Comparison of ENCODE assay signal across 24 cellular contexts in the genomic region with DNA sequence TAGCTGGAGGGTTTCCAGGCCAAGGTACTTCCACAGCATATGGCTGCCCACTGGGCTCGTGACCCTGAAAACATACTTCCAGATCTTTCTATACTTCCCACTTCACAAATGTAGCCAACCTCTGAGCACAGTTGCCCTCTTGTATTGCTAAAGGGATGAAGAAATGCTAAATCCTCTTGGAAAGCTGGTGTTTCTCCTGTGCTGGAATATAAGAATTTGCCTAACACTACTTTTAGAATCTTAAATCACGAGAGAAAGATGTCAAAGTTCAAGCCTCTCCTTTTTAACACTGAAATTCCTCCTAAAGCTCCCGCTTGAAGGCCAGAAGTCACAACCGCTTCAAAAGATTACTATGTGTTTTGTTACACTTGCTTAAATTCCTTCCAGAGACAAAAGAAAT. TPM values are rescaled to one million over a fixed set of nuclear protein-coding genes. Genes with fewer than 3 reads are reported as not detected.
DNase-seq lines count a peak whose midpoint lies in the region; ATAC-seq and TF ChIP-seq lines count a peak whose summit lies in the region.
"Had no signal": no experiment of that assay in that cellular context is flagged by ENCODE, and none has a peak within 500 bp of the region (broad histone marks: within the 10 kb centered on the region; RNA-seq: fewer than 3 reads in every experiment).

No MANE protein-coding gene starts in this region.

- no peak overlapping the region for H2BK20ac ChIP-seq in IMR-90 (ENCODE audit: low read depth, low read length)

- H3K36me3 ChIP-seq in IMR-90 (ENCODE audit: control insufficient read depth, insufficient read depth, low read length), result peaks cover 6% of the 10 kb centered on the region
- peaks cover 0 to 3% (median 0%) of the 10 kb centered on the region in 3 experiments for H3K36me3 ChIP-seq in naive thymus-derived CD4-positive, alpha-beta T cell (ENCODE audit: control insufficient read depth in 2 of 3, insufficient read depth in 3 of 3, low read length in 3 of 3)
- no peaks in the 10 kb centered on the region for H3K36me3 ChIP-seq in smooth muscle cell (ENCODE audit: low read depth)

- in situ Hi-C loops in IMR-90 (cut with MboI; ENCODE audit: low sequenced_read_pairs), result no loop called here

- H3K9me3 ChIP-seq in IMR-90 (ENCODE audit: control insufficient read depth, insufficient read depth, low read length) (no peaks in the 10 kb centered on the region), smooth muscle cell (replicated peaks; ENCODE audit: low read depth) (no peaks in the 10 kb centered on the region)
- H3K9me3 ChIP-seq in naive thymus-derived CD4-positive, alpha-beta T cell (ENCODE audit: control insufficient read depth in 2 of 3, low read length in 3 of 3), result no peaks in the 10 kb centered on the region
- H3K9me3 ChIP-seq: BLaER1 treated with 17β-estradiol and CSF1 and Interleukin-3, amounts not matched to agents 10 nM and 100 nM had no signal

- H3K9ac ChIP-seq in IMR-90 (ENCODE audit: low read depth, low read length) (no peak overlapping the region), smooth muscle cell (ENCODE audit: low read depth) (no peak overlapping the region)
- H3K9ac ChIP-seq: BLaER1 treated with 17β-estradiol and CSF1 and Interleukin-3, amounts not matched to agents 10 nM and 100 nM had no signal

- POLR2A ChIA-PET in IMR-90 (lab: Charles Lee; ENCODE audit: unreplicated experiment), result no interaction called here
- POLR2A ChIA-PET in naive thymus-derived CD4-positive, alpha-beta T cell (lab: Charles Lee), result interaction anchor here (0.8 to 1.2 kb wide), 3 partner anchors 10 to 18 kb away, joined by 3 read pairs; no protein-coding TSS in a partner anchor

- WGBS in IMR-90 (ENCODE audit: extremely low coverage in 2 of 2, insufficient read length in 1 of 2), 2 experiments, result no CpG with 5 or more reads among the region's 4 CpGs
- WGBS in smooth muscle cell (ENCODE audit: low lambda C conversion rate), result 92% methylated on average over 4 of the region's 4 CpGs

- H4K5ac ChIP-seq in IMR-90 (ENCODE audit: low read depth, low read length), result no peak overlapping the region

- no peak for TF ChIP-seq RAD21 in IMR-90 (IDR thresholded peaks at IDR 0.05; ENCODE audit: low read length)

- intact Hi-C loops in IMR-90 (cut with micrococcal nuclease), result no loop called here
- intact Hi-C loops in naive thymus-derived CD4-positive, alpha-beta T cell (cut with micrococcal nuclease), result no loop called here

- H3K4me1 ChIP-seq in IMR-90 (ENCODE audit: control insufficient read depth, insufficient read depth, low read length) (peaks cover 25% of the 10 kb centered on the region), smooth muscle cell (ENCODE audit: low read depth) (peaks cover 34% of the 10 kb centered on the region)
- H3K4me1 ChIP-seq in naive thymus-derived CD4-positive, alpha-beta T cell (ENCODE audit: control insufficient read depth in 2 of 2, insufficient read depth in 2 of 2, low read length in 2 of 2), result peaks cover 15 to 79% of the 10 kb centered on the region in 2 donors

- H3K9me3 Mint-ChIP-seq in activated naive CD4-positive, alpha-beta T cell treated with anti-CD3 and anti-CD28 coated beads, Interleukin-2, amount 50 U/mL, for 24 hours, result no peaks in the 10 kb centered on the region
- no peaks in the 10 kb centered on the region for H3K9me3 Mint-ChIP-seq in activated naive CD4-positive, alpha-beta T cell treated with anti-CD3 and anti-CD28 coated beads, Interleukin-2, amount 10 ng/mL, durations not matched to agents 7 days and 5 days
- no peaks in the 10 kb centered on the region for H3K9me3 Mint-ChIP-seq in naive thymus-derived CD4-positive, alpha-beta T cell
- H3K9me3 Mint-ChIP-seq in glutamatergic neuron (ENCODE audit: unreplicated experiment), result no peaks in the 10 kb centered on the region

- H2BK120ac ChIP-seq in IMR-90 (ENCODE audit: low read depth, low read length), result no peak overlapping the region

- no peak overlapping the region for H3K18ac ChIP-seq in IMR-90 (ENCODE audit: low read depth, low read length)

- H4K20me1 ChIP-seq in IMR-90 (ENCODE audit: insufficient read depth, low read length) (no peaks in the 10 kb centered on the region), smooth muscle cell (ENCODE audit: low read depth) (peaks cover 4% of the 10 kb centered on the region)

- no peak overlapping the region for H3K4me3 Mint-ChIP-seq in activated naive CD4-positive, alpha-beta T cell treated with anti-CD3 and anti-CD28 coated beads, Interleukin-2, amount 50 U/mL, for 24 hours
- H3K4me3 Mint-ChIP-seq in activated naive CD4-positive, alpha-beta T cell treated with anti-CD3 and anti-CD28 coated beads, Interleukin-2, amount 10 ng/mL, durations not matched to agents 7 days and 5 days, result no peak overlapping the region
- H3K4me3 Mint-ChIP-seq in naive thymus-derived CD4-positive, alpha-beta T cell, result peak overlapping the region in 5 of 10 donors; percentile 0 to 79 (median 57)
- no peak overlapping the region for H3K4me3 Mint-ChIP-seq in glutamatergic neuron (ENCODE audit: unreplicated experiment)

- no peak overlapping the region for H4K91ac ChIP-seq in IMR-90 (ENCODE audit: insufficient read depth, low read depth, low read length)

- CTCF ChIA-PET in activated naive CD4-positive, alpha-beta T cell treated with anti-CD3 and anti-CD28 coated beads, Interleukin-2, amount 10 ng/mL, durations not matched to agents 7 days and 5 days (lab: Charles Lee), result no interaction called here
- CTCF ChIA-PET in IMR-90 (lab: Yijun Ruan, JAX), result no interaction called here
- CTCF ChIA-PET in naive thymus-derived CD4-positive, alpha-beta T cell (lab: Charles Lee), result interaction anchor here (1.6 kb wide), 1 partner anchor 22 kb away, joined by 7 read pairs; the partner anchor contains the start of gene MAML2

- no TSS peak for BruUV-seq in IMR-90 (replicated peaks; lab: Mats Ljungman, UMichigan)

- H2AFZ ChIP-seq in IMR-90 (replicated peaks; ENCODE audit: low read length, poor library complexity) (no peak overlapping the region), smooth muscle cell (ENCODE audit: low read depth) (no peak overlapping the region)
- H2AFZ ChIP-seq: PC-9 had no signal

- H3K79me2 ChIP-seq in smooth muscle cell (ENCODE audit: low read depth), result peaks cover 98% of the 10 kb centered on the region

- H3K23ac ChIP-seq in IMR-90 (ENCODE audit: low read depth, low read length), result peak overlapping the region; percentile 18; the same call in 1 of the 2 replicates

- H3K27ac ChIP-seq in IMR-90 (ENCODE audit: insufficient read depth, low read length) (no peak overlapping the region), smooth muscle cell (ENCODE audit: low read depth) (peak overlapping the region; percentile 96)
- peak overlapping the region; percentile 14 for H3K27ac ChIP-seq in naive thymus-derived CD4-positive, alpha-beta T cell (ENCODE audit: low read depth, low read length)
- H3K27ac ChIP-seq: 22Rv1; BLaER1 treated with 17β-estradiol and CSF1 and Interleukin-3, amounts not matched to agents 10 nM and 100 nM; PC-9 had no signal

- H3K4me2 ChIP-seq in IMR-90 (ENCODE audit: low read depth, low read length) (no peak overlapping the region), smooth muscle cell (no peak overlapping the region)
- H3K4me2 ChIP-seq: PC-9 had no signal

- peak overlapping the region; percentile 82 for H3K27ac Mint-ChIP-seq in activated naive CD4-positive, alpha-beta T cell treated with anti-CD3 and anti-CD28 coated beads, Interleukin-2, amount 50 U/mL, for 24 hours
- no peak overlapping the region for H3K27ac Mint-ChIP-seq in activated naive CD4-positive, alpha-beta T cell treated with anti-CD3 and anti-CD28 coated beads, Interleukin-2, amount 10 ng/mL, durations not matched to agents 7 days and 5 days
- H3K27ac Mint-ChIP-seq in naive thymus-derived CD4-positive, alpha-beta T cell, result peak overlapping the region in 7 of 9 donors; percentile 2 to 95 (median 59)
- H3K27ac Mint-ChIP-seq in glutamatergic neuron (ENCODE audit: unreplicated experiment), result no peak overlapping the region

- TF ChIP-seq CTCF in IMR-90 (conservative IDR thresholded peaks at IDR 0.05; ENCODE audit: low read depth, low read length) (no peak), smooth muscle cell (IDR thresholded peaks at IDR 0.05; ENCODE audit: borderline replicate concordance, insufficient read depth, poor library complexity, severe bottlenecking) (no peak), glutamatergic neuron (IDR thresholded peaks at IDR 0.05; ENCODE audit: partially characterized antibody, unreplicated experiment) (no peak)

- H3K4ac ChIP-seq in IMR-90 (ENCODE audit: low read depth, low read length), result peak overlapping the region; percentile 1; the same call in 1 of the 2 replicates

- H3K56ac ChIP-seq in IMR-90 (ENCODE audit: extremely low read depth, insufficient read depth, low read length), result no peak overlapping the region

- H3K36me3 Mint-ChIP-seq in activated naive CD4-positive, alpha-beta T cell treated with anti-CD3 and anti-CD28 coated beads, Interleukin-2, amount 50 U/mL, for 24 hours, result peaks cover 40% of the 10 kb centered on the region
- peaks cover 82% of the 10 kb centered on the region for H3K36me3 Mint-ChIP-seq in activated naive CD4-positive, alpha-beta T cell treated with anti-CD3 and anti-CD28 coated beads, Interleukin-2, amount 10 ng/mL, durations not matched to agents 7 days and 5 days
- peaks cover 26 to 78% (median 49%) of the 10 kb centered on the region in 5 donors for H3K36me3 Mint-ChIP-seq in naive thymus-derived CD4-positive, alpha-beta T cell
- no peaks in the 10 kb centered on the region for H3K36me3 Mint-ChIP-seq in glutamatergic neuron (ENCODE audit: unreplicated experiment)

- no peaks in the 10 kb centered on the region for H3K27me3 Mint-ChIP-seq in activated naive CD4-positive, alpha-beta T cell treated with anti-CD3 and anti-CD28 coated beads, Interleukin-2, amount 50 U/mL, for 24 hours
- no peaks in the 10 kb centered on the region for H3K27me3 Mint-ChIP-seq in activated naive CD4-positive, alpha-beta T cell treated with anti-CD3 and anti-CD28 coated beads, Interleukin-2, amount 10 ng/mL, durations not matched to agents 7 days and 5 days
- H3K27me3 Mint-ChIP-seq in naive thymus-derived CD4-positive, alpha-beta T cell, result no peaks in the 10 kb centered on the region
- H3K27me3 Mint-ChIP-seq in glutamatergic neuron (ENCODE audit: unreplicated experiment), result no peaks in the 10 kb centered on the region

- no peak overlapping the region; the same call in 1 of the 2 replicates for H3K14ac ChIP-seq in IMR-90 (replicated peaks; ENCODE audit: low read depth, low read length)

- no peak overlapping the region for H3K4me3 ChIP-seq in IMR-90 (ENCODE audit: insufficient read depth, low read depth, low read length)
- no peak overlapping the region for H3K4me3 ChIP-seq in naive thymus-derived CD4-positive, alpha-beta T cell (ENCODE audit: low read length)
- no peak overlapping the region for H3K4me3 ChIP-seq in smooth muscle cell
- H3K4me3 ChIP-seq: BLaER1 treated with 17β-estradiol and CSF1 and Interleukin-3, amounts not matched to agents 10 nM and 100 nM; PC-9 had no signal

- no peak overlapping the region for H2BK15ac ChIP-seq in IMR-90 (ENCODE audit: low read depth, low read length)

- no peak for DNase-seq in activated naive CD4-positive, alpha-beta T cell treated with anti-CD3 and anti-CD28 coated beads, Interleukin-2, amount 10 ng/mL, durations not matched to agents 7 days and 5 days
- DNase-seq in IMR-90 (no peak), smooth muscle cell (lab: John Stamatoyannopoulos, UW; ENCODE audit: unreplicated experiment) (no peak), glutamatergic neuron (no peak)
- no peak for DNase-seq in naive thymus-derived CD4-positive, alpha-beta T cell
- DNase-seq: ACHN, DMS53, GDM1, MM.1S, NCI-H1048, NCI-H1417 treated with DMSO at 0.1 percent for 48 hours, NCI-H187 treated with DMSO at 0.1 percent for 48 hours, NCI-H2107, NCI-H510A, NCI-H748 treated with DMSO at 0.1 percent for 48 hours, PC-9, RPMI8226, SHP77 had no signal

- peaks cover 100% of the 10 kb centered on the region for H3K4me1 Mint-ChIP-seq in activated naive CD4-positive, alpha-beta T cell treated with anti-CD3 and anti-CD28 coated beads, Interleukin-2, amount 50 U/mL, for 24 hours
- peaks cover 51% of the 10 kb centered on the region for H3K4me1 Mint-ChIP-seq in activated naive CD4-positive, alpha-beta T cell treated with anti-CD3 and anti-CD28 coated beads, Interleukin-2, amount 10 ng/mL, durations not matched to agents 7 days and 5 days
- H3K4me1 Mint-ChIP-seq in naive thymus-derived CD4-positive, alpha-beta T cell, result peaks cover 48 to 100% (median 99%) of the 10 kb centered on the region in 7 donors
- H3K4me1 Mint-ChIP-seq in glutamatergic neuron (ENCODE audit: low read depth, unreplicated experiment), result no peaks in the 10 kb centered on the region

- no peaks in the 10 kb centered on the region for H3K27me3 ChIP-seq in IMR-90 (ENCODE audit: control insufficient read depth, insufficient read depth, low read length)
- H3K27me3 ChIP-seq in naive thymus-derived CD4-positive, alpha-beta T cell (ENCODE audit: control insufficient read depth in 2 of 2, insufficient read depth in 2 of 2, low read length in 2 of 2), result no peaks in the 10 kb centered on the region
- H3K27me3 ChIP-seq in smooth muscle cell (ENCODE audit: low read depth), result no peaks in the 10 kb centered on the region
- H3K27me3 ChIP-seq: BLaER1 treated with 17β-estradiol and CSF1 and Interleukin-3, amounts not matched to agents 10 nM and 100 nM had no signal

- dilution Hi-C loops in IMR-90 (cut with HindIII; ENCODE audit: low sequenced_read_pairs, unreplicated experiment), result no loop called here

- peaks cover 36 to 88% of the 10 kb centered on the region in 2 experiments for H3K79me1 ChIP-seq in IMR-90 (ENCODE audit: low read depth in 1 of 2, low read length in 2 of 2)

- peaks cover 14% of the 10 kb centered on the region for H3K9me1 ChIP-seq in IMR-90 (ENCODE audit: insufficient read depth, low read length)

- peaks cover 48% of the 10 kb centered on the region for H3F3A ChIP-seq in smooth muscle cell (ENCODE audit: low read depth)

- H2AK5ac ChIP-seq in IMR-90 (ENCODE audit: low read depth, low read length), result no peak overlapping the region

- H2BK5ac ChIP-seq in IMR-90 (ENCODE audit: low read depth, low read length, poor library complexity, severe bottlenecking), result no peak overlapping the region

- ATAC-seq in IMR-90 (ENCODE audit: low read depth), result no peak
- no peak for ATAC-seq in naive thymus-derived CD4-positive, alpha-beta T cell
- no peak for ATAC-seq in GM18873 (IDR thresholded peaks at IDR 0.05; ENCODE audit: low FRiP score, unreplicated experiment)
- ATAC-seq in HG03460 (IDR thresholded peaks at IDR 0.05; ENCODE audit: unreplicated experiment), result no peak
- ATAC-seq: HCT116 had no signal

- H2AK9ac ChIP-seq in IMR-90 (replicated peaks; ENCODE audit: low read depth, low read length, poor library complexity), result no peak overlapping the region

- no peak overlapping the region; a peak in 1 of 4 replicates for H4K8ac ChIP-seq in IMR-90 (ENCODE audit: low read depth in 2 of 2, low read length in 2 of 2)

- TF ChIP-seq POLR2A in IMR-90 (IDR thresholded peaks at IDR 0.05; ENCODE audit: low read depth, low read length), result no peak

RNA-seq across cellular contexts. Expression of gene MAML2, which starts 21.9 kb away (rescaled TPM):
- 18.1 and 19.5 TPM in 2 replicates for total RNA-seq in IMR-90 (2012; rRNA removed)
- 15.0 and 18.6 TPM in 2 replicates for polyA plus RNA-seq in IMR-90 (2012; rRNA removed)
- 3.8 and 11.0 TPM in 2 replicates for polyA plus RNA-seq in IMR-90 (2012; cell fraction: cytosol; rRNA removed)
- polyA plus RNA-seq in IMR-90 (2012; cell fraction: nucleus; rRNA removed; ENCODE audit: low replicate concordance), result 9.7 and 20.0 TPM in 2 replicates
- 10 to 100 TPM; 15.6 to 81.3 (median 68.2) TPM for total RNA-seq in naive thymus-derived CD4-positive, alpha-beta T cell
- 10 to 100 TPM; 12.6 to 38.6 TPM for polyA plus RNA-seq in naive thymus-derived CD4-positive, alpha-beta T cell
- 45.0 and 52.4 TPM in 2 replicates for total RNA-seq in smooth muscle cell
- polyA plus RNA-seq in smooth muscle cell, result 8.7 and 10.1 TPM in 2 replicates
- 2.1 TPM for total RNA-seq in glutamatergic neuron (ENCODE audit: unreplicated experiment)

Comparison
In these comparisons a context has a peak if more than half of its experiments do, and no peak if none do; other contexts are left out.
1. H3K27ac Mint-ChIP-seq: peak in activated naive CD4-positive, alpha-beta T cell treated with anti-CD3 and anti-CD28 coated beads, Interleukin-2, amount 50 U/mL, for 24 hours (single experiment) and naive thymus-derived CD4-positive, alpha-beta T cell (7 of 9); none in activated naive CD4-positive, alpha-beta T cell treated with anti-CD3 and anti-CD28 coated beads, Interleukin-2, amount 10 ng/mL, durations not matched to agents 7 days and 5 days (single experiment) and glutamatergic neuron (single experiment).